Comparison of ENCODE assay signal across 19 cellular contexts in genomic region chr13:112760931-112761330, GRCh38.
A peak's percentile ranks its signal among the peaks of the same experiment; 100 is the strongest.
DNase-seq lines count a peak whose midpoint lies in the region; ATAC-seq, FAIRE-seq and TF ChIP-seq lines count a peak whose summit lies in the region.
"Had no signal": no experiment of that assay in that cellular context is flagged by ENCODE, and none has a peak within 500 bp of the region (broad histone marks: within the 10 kb centered on the region; RNA-seq: fewer than 3 reads in every experiment).

No MANE protein-coding gene starts in this region.

- H3K4me2 ChIP-seq in IMR-90 (ENCODE audit: low read depth, low read length): peak overlapping the region; percentile 58
- H3K4me2 ChIP-seq in mesenchymal stem cell (ENCODE audit: low read length, poor library complexity, severe bottlenecking): no peak overlapping the region

- H3K79me1 ChIP-seq in IMR-90 (ENCODE audit: low read depth in 1 of 2, low read length in 2 of 2) (peaks cover 15 to 19% of the 10 kb centered on the region in 2 experiments; a peak in 3 of 4 replicates), mesenchymal stem cell (replicated peaks; ENCODE audit: low read length, poor library complexity, severe bottlenecking) (peaks cover 36% of the 10 kb centered on the region)

- peaks cover 12% of the 10 kb centered on the region; the same call in 1 of the 2 replicates for H4K20me1 ChIP-seq in IMR-90 (ENCODE audit: insufficient read depth, low read length)

- no peak overlapping the region for H2AK9ac ChIP-seq in IMR-90 (replicated peaks; ENCODE audit: low read depth, low read length, poor library complexity)

- H3K23ac ChIP-seq in IMR-90 (ENCODE audit: low read depth, low read length) (no peak overlapping the region), mesenchymal stem cell (ENCODE audit: low read length in 2 of 2) (no peak overlapping the region)

- no peak overlapping the region for H2BK12ac ChIP-seq in mesenchymal stem cell (ENCODE audit: low read length in 2 of 2)

- peaks cover 6% of the 10 kb centered on the region; the same call in 1 of the 2 replicates for H3K9me1 ChIP-seq in IMR-90 (ENCODE audit: insufficient read depth, low read length)

- H2BK15ac ChIP-seq in IMR-90 (ENCODE audit: low read depth, low read length) (no peak overlapping the region), mesenchymal stem cell (ENCODE audit: low read depth, poor library complexity, severe bottlenecking) (no peak overlapping the region)

- H3K9ac ChIP-seq in IMR-90 (ENCODE audit: low read depth, low read length): no peak overlapping the region
- peak overlapping the region; percentile 75 for H3K9ac ChIP-seq in mesenchymal stem cell (ENCODE audit: low read length)

- H3K9me3 ChIP-seq in IMR-90 (ENCODE audit: control insufficient read depth, insufficient read depth, low read length) (no peaks in the 10 kb centered on the region), mesenchymal stem cell (ENCODE audit: control insufficient read depth, low read length) (no peaks in the 10 kb centered on the region), small intestine (ENCODE audit: control insufficient read depth, low read depth) (no peaks in the 10 kb centered on the region)
- H3K9me3 ChIP-seq: thoracic aorta had no signal

- no peak overlapping the region for H4K5ac ChIP-seq in IMR-90 (ENCODE audit: low read depth, low read length)

- no CpG with 5 or more reads among the region's 15 CpGs for WGBS in IMR-90 (ENCODE audit: extremely low coverage in 2 of 2, insufficient read length in 1 of 2), 2 experiments
- WGBS in mesenchymal stem cell: 89% methylated on average over 15 of the region's 15 CpGs
- 21 to 45% (median 43%) methylated on average over 15 of the region's 15 CpGs for WGBS in small intestine, 3 donors

- H3K36me3 ChIP-seq in IMR-90 (ENCODE audit: control insufficient read depth, insufficient read depth, low read length) (no peaks in the 10 kb centered on the region; the same call in 1 of the 2 replicates), mesenchymal stem cell (ENCODE audit: control insufficient read depth in 1 of 2, insufficient read depth in 2 of 2, low read depth in 1 of 2, low read length in 2 of 2) (peaks cover 0 to 13% of the 10 kb centered on the region in 2 experiments), small intestine (ENCODE audit: control insufficient read depth in 2 of 2, insufficient read depth in 2 of 2, low read length in 2 of 2) (no peaks in the 10 kb centered on the region)
- H3K36me3 ChIP-seq: thoracic aorta had no signal

- no peak overlapping the region; the same call in 1 of the 2 replicates for H4K91ac ChIP-seq in IMR-90 (ENCODE audit: insufficient read depth, low read depth, low read length)
- H4K91ac ChIP-seq in mesenchymal stem cell (ENCODE audit: low read length): no peak overlapping the region

- H4K8ac ChIP-seq in IMR-90 (ENCODE audit: low read depth in 2 of 2, low read length in 2 of 2): no peak overlapping the region
- no peak overlapping the region for H4K8ac ChIP-seq in mesenchymal stem cell (ENCODE audit: low read length)

- FAIRE-seq in small intestine (lab: Jason Lieb, UNC): no peak

- H3K4me3 ChIP-seq in IMR-90 (ENCODE audit: insufficient read depth, low read depth, low read length): no peak overlapping the region
- H3K4me3 ChIP-seq in dorsolateral prefrontal cortex: no peak overlapping the region
- peak overlapping the region in 1 of 2 experiments; percentile 77 for H3K4me3 ChIP-seq in mesenchymal stem cell (ENCODE audit: insufficient read depth in 1 of 2, low read depth in 1 of 2, low read length in 2 of 2)
- peak overlapping the region in 1 of 2 donors; percentile 21 for H3K4me3 ChIP-seq in small intestine (ENCODE audit: low read depth in 1 of 2, low read length in 2 of 2)
- H3K4me3 ChIP-seq: thoracic aorta had no signal

- no peak overlapping the region for H2BK20ac ChIP-seq in IMR-90 (ENCODE audit: low read depth, low read length)

- POLR2A ChIA-PET in IMR-90 (lab: Charles Lee; ENCODE audit: unreplicated experiment): no interaction called here

- ATAC-seq in IMR-90 (ENCODE audit: low read depth) (peak; percentile 12), HG03521 (IDR thresholded peaks at IDR 0.05; ENCODE audit: unreplicated experiment) (no peak)
- ATAC-seq: activated T-cell treated with anti-CD3 and anti-CD28 coated beads, Interleukin-2, amount 50 U/mL, for 72 hours; CD8-positive, alpha-beta T cell; foreskin keratinocyte had no signal

- no peak overlapping the region for H2BK120ac ChIP-seq in IMR-90 (ENCODE audit: low read depth, low read length)
- H2BK120ac ChIP-seq in mesenchymal stem cell (ENCODE audit: low read depth, low read length): no peak overlapping the region

- CTCF ChIA-PET in IMR-90 (lab: Yijun Ruan, JAX): no interaction called here

- no peak for DNase-seq in IMR-90
- DNase-seq in dorsolateral prefrontal cortex: no peak
- no peak for DNase-seq in mesenchymal stem cell
- DNase-seq in small intestine: peak; percentile 29
- no peak for DNase-seq in NCI-H510A (lab: John Stamatoyannopoulos, UW)
- no peak for DNase-seq in NCI-H2171 (lab: John Stamatoyannopoulos, UW)
- no peak for DNase-seq in activated T-cell treated with anti-CD3 and anti-CD28 coated beads for 4 hours
- DNase-seq: activated naive CD8-positive, alpha-beta T cell treated with anti-CD3 and anti-CD28 coated beads for 36 hours; activated T-cell treated with anti-CD3 and anti-CD28 coated beads, Interleukin-2, amount 50 U/mL, for 72 hours; CD8-positive, alpha-beta T cell; cortex of kidney; foreskin keratinocyte; GF-D8; NCI-H1436 treated with DMSO at 0.1 percent for 48 hours; NCI-H526 treated with DMSO at 0.1 percent for 48 hours; retina; SW 1271 had no signal

- H2AFZ ChIP-seq in IMR-90 (replicated peaks; ENCODE audit: low read length, poor library complexity) (peak overlapping the region; percentile 59), mesenchymal stem cell (ENCODE audit: low read depth, low read length) (no peak overlapping the region)

- H3K4me1 ChIP-seq in IMR-90 (ENCODE audit: control insufficient read depth, insufficient read depth, low read length) (peaks cover 14% of the 10 kb centered on the region), mesenchymal stem cell (ENCODE audit: control insufficient read depth, insufficient read depth, low read depth, low read length) (peaks cover 24% of the 10 kb centered on the region), small intestine (ENCODE audit: control insufficient read depth in 2 of 2, insufficient read depth in 1 of 2, low read depth in 1 of 2, low read length in 1 of 2) (peaks cover 0 to 5% of the 10 kb centered on the region in 2 donors)
- H3K4me1 ChIP-seq: foreskin keratinocyte had no signal

- H2AK5ac ChIP-seq in IMR-90 (ENCODE audit: low read depth, low read length): no peak overlapping the region
- no peak overlapping the region for H2AK5ac ChIP-seq in mesenchymal stem cell (ENCODE audit: low read length, severe bottlenecking)

- H3K18ac ChIP-seq in IMR-90 (ENCODE audit: low read depth, low read length) (no peak overlapping the region; the same call in 1 of the 2 replicates), mesenchymal stem cell (ENCODE audit: low read depth in 1 of 2, low read length in 2 of 2) (no peak overlapping the region)

- dilution Hi-C loops in IMR-90 (cut with HindIII; ENCODE audit: low sequenced_read_pairs, unreplicated experiment): no loop called here

- in situ Hi-C loops in IMR-90 (cut with MboI; ENCODE audit: low sequenced_read_pairs): no loop called here

- no peak overlapping the region for H3K14ac ChIP-seq in IMR-90 (replicated peaks; ENCODE audit: low read depth, low read length)
- no peak overlapping the region for H3K14ac ChIP-seq in mesenchymal stem cell (ENCODE audit: low read length in 2 of 2)

- H3K27me3 ChIP-seq in IMR-90 (ENCODE audit: control insufficient read depth, insufficient read depth, low read length) (no peaks in the 10 kb centered on the region), dorsolateral prefrontal cortex (no peaks in the 10 kb centered on the region), mesenchymal stem cell (ENCODE audit: control insufficient read depth in 1 of 2, insufficient read depth in 1 of 2, low read length in 2 of 2) (no peaks in the 10 kb centered on the region), small intestine (ENCODE audit: control insufficient read depth in 2 of 2, insufficient read depth in 2 of 2, low read length in 2 of 2) (no peaks in the 10 kb centered on the region)
- H3K27me3 ChIP-seq: foreskin keratinocyte had no signal

- intact Hi-C loops in IMR-90 (cut with micrococcal nuclease) (loop anchor here (1.0 to 5.0 kb wide), 2 partner anchors 17 to 69 kb away; partner anchors contain the start of gene ATP11A), dorsolateral prefrontal cortex (cut with DNase I) (no loop called here)

- H3K4ac ChIP-seq in IMR-90 (ENCODE audit: low read depth, low read length) (no peak overlapping the region), mesenchymal stem cell (ENCODE audit: low read depth in 1 of 2, low read length in 2 of 2) (no peak overlapping the region)

- TF ChIP-seq CTCF in IMR-90 (conservative IDR thresholded peaks at IDR 0.05; ENCODE audit: low read depth, low read length): no peak
- TF ChIP-seq CTCF in dorsolateral prefrontal cortex (IDR thresholded peaks at IDR 0.05 in 54 of 56, conservative IDR thresholded peaks at IDR 0.05 in 2 of 56; ENCODE audit: low read depth in 1 of 56, partially characterized antibody in 56 of 56): no peak

- H2BK5ac ChIP-seq in IMR-90 (ENCODE audit: low read depth, low read length, poor library complexity, severe bottlenecking) (no peak overlapping the region), mesenchymal stem cell (ENCODE audit: low read depth, low read length, poor library complexity, severe bottlenecking) (no peak overlapping the region)

- TF ChIP-seq RAD21 in IMR-90 (IDR thresholded peaks at IDR 0.05; ENCODE audit: low read length): no peak

- BruUV-seq in IMR-90 (replicated peaks; lab: Mats Ljungman, UMichigan): no TSS peak

- H3K56ac ChIP-seq in IMR-90 (ENCODE audit: extremely low read depth, insufficient read depth, low read length): no peak overlapping the region

- no peak for TF ChIP-seq POLR2A in IMR-90 (IDR thresholded peaks at IDR 0.05; ENCODE audit: low read depth, low read length)

- no peak overlapping the region for H3K27ac ChIP-seq in IMR-90 (ENCODE audit: insufficient read depth, low read length)
- peak overlapping the region in 32 of 59 donors; percentile 2 to 100 (median 74) for H3K27ac ChIP-seq in dorsolateral prefrontal cortex
- no peak overlapping the region for H3K27ac ChIP-seq in mesenchymal stem cell (ENCODE audit: low read length, poor library complexity, severe bottlenecking)
- peak overlapping the region in 1 of 2 donors; percentile 28 for H3K27ac ChIP-seq in small intestine (ENCODE audit: low read depth in 1 of 2, low read length in 1 of 2)
- H3K27ac ChIP-seq: foreskin keratinocyte, thoracic aorta had no signal

TF ChIP-seq in IMR-90, 13 proteins besides CTCF, POLR2A, EP300 and RAD21 (continues in another document):
- no peak for TF ChIP-seq MAZ (IDR thresholded peaks at IDR 0.05; ENCODE audit: borderline replicate concordance, low read depth, low read length)
- no peak for TF ChIP-seq CHD1 (IDR thresholded peaks at IDR 0.05; ENCODE audit: low read depth, low read length)
- TF ChIP-seq BHLHE40 (IDR thresholded peaks at IDR 0.05; ENCODE audit: low read depth, low read length): no peak
- no peak for TF ChIP-seq SMC3 (IDR thresholded peaks at IDR 0.05; ENCODE audit: low read depth, low read length)
- no peak for TF ChIP-seq MAFK (IDR thresholded peaks at IDR 0.05; ENCODE audit: low read depth, low read length)
- TF ChIP-seq MXI1 (IDR thresholded peaks at IDR 0.05; ENCODE audit: borderline replicate concordance, low read depth, low read length): no peak

Comparison
In these comparisons a context has a peak if more than half of its experiments do, and no peak if none do; other contexts are left out.
1. H3K27ac ChIP-seq: peak in dorsolateral prefrontal cortex (32 of 59); none in IMR-90 (single experiment) and mesenchymal stem cell (single experiment).